23 cellular contexts compared by ENCODE assay signal in the genomic region with DNA sequence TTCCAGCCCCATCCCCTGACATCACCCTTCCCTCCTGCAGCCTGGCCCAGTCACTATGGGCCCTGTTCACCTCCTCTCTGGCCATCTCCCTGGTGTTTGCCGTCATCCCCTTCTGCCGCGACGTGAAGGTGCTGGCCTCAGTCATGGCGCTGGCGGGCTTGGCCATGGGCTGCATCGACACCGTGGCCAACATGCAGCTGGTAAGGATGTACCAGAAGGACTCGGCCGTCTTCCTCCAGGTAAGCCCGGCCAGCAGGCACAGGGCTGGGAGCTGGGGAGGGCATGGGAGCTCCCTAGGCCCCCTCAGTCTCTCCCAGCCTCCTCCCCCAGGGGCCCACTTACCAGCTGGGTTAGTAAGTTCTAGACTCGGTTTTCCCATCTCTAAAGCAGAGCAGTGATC.
"Had no signal": no experiment of that assay in that cellular context is flagged by ENCODE, and none has a peak within 500 bp of the region (broad histone marks: within the 10 kb centered on the region; RNA-seq: fewer than 3 reads in every experiment).

No MANE protein-coding gene starts in this region.

- H3K9me3 Mint-ChIP-seq: activated T-helper 17 cell treated with anti-CD3 and anti-CD28 coated beads, Interleukin-2, amount 50 U/mL, for 72 hours; natural killer cell; T-cell had no signal

- DNase-seq: activated CD4-positive, alpha-beta T cell treated with anti-CD3 and anti-CD28 coated beads for 1 hour; activated CD4-positive, alpha-beta T cell treated with anti-CD3 and anti-CD28 coated beads, Interleukin-2, amount 50 U/mL, for 4 hours; activated naive CD4-positive, alpha-beta T cell; activated T-cell treated with anti-CD3 and anti-CD28 coated beads, Interleukin-2, amount 50 U/mL, for 1 hour; central memory CD4-positive, alpha-beta T cell; cortex of kidney; effector CD4-positive, alpha-beta T cell; heart right ventricle; kidney glomerular epithelial cell; natural killer cell; occipital lobe; stimulated activated CD4-positive, alpha-beta T cell treated with anti-CD3 and anti-CD28 coated beads, Interleukin-12 subunit alpha, Interleukin-12 subunit beta, amount 100 ng/mL, for 4 hours; stimulated activated CD4-positive, alpha-beta T cell treated with anti-CD3 and anti-CD28 coated beads, Interleukin-1b, Interleukin-23, amount 100 ng/mL, for 48 hours; stimulated activated naive CD4-positive, alpha-beta T cell treated with Interleukin-2 at 50 U/mL for 16 hours; substantia nigra; uterus had no signal

- H3K36me3 Mint-ChIP-seq: natural killer cell, T-cell had no signal

- ATAC-seq: activated T-helper 17 cell treated with anti-CD3 and anti-CD28 coated beads, Interleukin-2, amount 50 U/mL, for 72 hours; body of pancreas; gastroesophageal sphincter; heart right ventricle; natural killer cell; SK-N-SH treated with all-trans-retinoic acid at 6 μM for 48 hours; T-cell had no signal

- H3K4me3 Mint-ChIP-seq: activated T-helper 17 cell treated with anti-CD3 and anti-CD28 coated beads, Interleukin-2, amount 50 U/mL, for 72 hours; natural killer cell; T-cell had no signal

- H3K36me3 ChIP-seq: esophagus muscularis mucosa, gastroesophageal sphincter, heart right ventricle, tibial nerve, uterus had no signal

- H3K4me1 ChIP-seq: gastroesophageal sphincter, uterus had no signal

- H3K9me3 ChIP-seq: body of pancreas, esophagus muscularis mucosa, gastroesophageal sphincter, heart right ventricle, tibial nerve, uterus had no signal

- H3K27me3 ChIP-seq: body of pancreas, uterus had no signal

- H3K27ac Mint-ChIP-seq: activated T-helper 17 cell treated with anti-CD3 and anti-CD28 coated beads, Interleukin-2, amount 50 U/mL, for 72 hours; natural killer cell; T-cell had no signal

- H3K27ac ChIP-seq: body of pancreas, esophagus muscularis mucosa, gastroesophageal sphincter, heart right ventricle, tibial nerve, uterus had no signal

- H3K4me1 Mint-ChIP-seq: activated T-helper 17 cell treated with anti-CD3 and anti-CD28 coated beads, Interleukin-2, amount 50 U/mL, for 72 hours; natural killer cell had no signal

- H3K4me3 ChIP-seq: body of pancreas, esophagus muscularis mucosa, gastroesophageal sphincter, heart right ventricle, tibial nerve, uterus had no signal
